In genomic region chr2:18501156-18501555, GRCh38 we compare ENCODE assay signal across 21 cellular contexts. TPM values are rescaled to one million over a fixed set of nuclear protein-coding genes. Genes with fewer than 3 reads are reported as not detected.
A peak's percentile ranks its signal among the peaks of the same experiment; 100 is the strongest.
DNase-seq lines count a peak whose midpoint lies in the region; ATAC-seq, FAIRE-seq and TF ChIP-seq lines count a peak whose summit lies in the region.
"Had no signal": no experiment of that assay in that cellular context is flagged by ENCODE, and none has a peak within 500 bp of the region (broad histone marks: within the 10 kb centered on the region; RNA-seq: fewer than 3 reads in every experiment).

No MANE protein-coding gene starts in this region.

- H3K9me2 ChIP-seq in GM23338 (ENCODE audit: insufficient read depth), result no peaks in the 10 kb centered on the region

- no peak for TF ChIP-seq POLR2A in H54 (IDR thresholded peaks at IDR 0.05; ENCODE audit: low read depth, low read length)

- POLR2A ChIA-PET in activated CD8-positive, alpha-beta T cell treated with anti-CD3 and anti-CD28 coated beads for 36 hours (lab: Charles Lee), result no interaction called here

- peaks cover 2% of the 10 kb centered on the region; the same call in 1 of the 3 replicates for H3K4me1 Mint-ChIP-seq in GM23338
- no peaks in the 10 kb centered on the region for H3K4me1 Mint-ChIP-seq in activated CD8-positive, alpha-beta T cell treated with anti-CD3 and anti-CD28 coated beads for 36 hours (ENCODE audit: low read depth)
- H3K4me1 Mint-ChIP-seq: CD4-positive, alpha-beta memory T cell had no signal

- no peak for TF ChIP-seq CTCF in GM23338 (conservative IDR thresholded peaks at IDR 0.05; ENCODE audit: low read depth in 2 of 2)
- no peak for TF ChIP-seq CTCF in astrocyte of the cerebellum (IDR thresholded peaks at IDR 0.05; ENCODE audit: low read depth, low read length, missing control alignments)
- TF ChIP-seq CTCF in activated CD8-positive, alpha-beta T cell treated with anti-CD3 and anti-CD28 coated beads for 36 hours (IDR thresholded peaks at IDR 0.05), result no peak
- no peak for TF ChIP-seq CTCF in GM20000 (IDR thresholded peaks at IDR 0.05; ENCODE audit: extremely low read depth, missing control alignments)

- no peaks in the 10 kb centered on the region for H3K9me3 Mint-ChIP-seq in GM23338
- H3K9me3 Mint-ChIP-seq in activated CD8-positive, alpha-beta T cell treated with anti-CD3 and anti-CD28 coated beads for 36 hours, result no peaks in the 10 kb centered on the region
- H3K9me3 Mint-ChIP-seq: CD4-positive, alpha-beta memory T cell; HFFc6 had no signal

- H4K20me1 ChIP-seq in GM23338 (replicated peaks; ENCODE audit: insufficient read depth), result no peaks in the 10 kb centered on the region

- no peak for FAIRE-seq in H54 (lab: Jason Lieb, UNC)
- FAIRE-seq: A549, GM12891, GM18507 had no signal

- ATAC-seq in GM23338, result no peak
- ATAC-seq in activated CD8-positive, alpha-beta T cell treated with anti-CD3 and anti-CD28 coated beads for 36 hours, result no peak
- ATAC-seq: A549 had no signal

- no peaks in the 10 kb centered on the region for H3F3A ChIP-seq in GM23338 (replicated peaks; ENCODE audit: low read depth)

- H3K27me3 ChIP-seq in GM23338 (ENCODE audit: insufficient read depth), result no peaks in the 10 kb centered on the region

- H3K27ac Mint-ChIP-seq in GM23338, result 0 out of 2 replicates have a peak overlapping the region, but pooled peaks have one; percentile 3
- H3K27ac Mint-ChIP-seq in activated CD8-positive, alpha-beta T cell treated with anti-CD3 and anti-CD28 coated beads for 36 hours, result no peak overlapping the region
- H3K27ac Mint-ChIP-seq: CD4-positive, alpha-beta memory T cell; HFFc6 had no signal

- DNase-seq in GM23338 (ENCODE audit: low spot score) (no peak), astrocyte of the cerebellum (ENCODE audit: low read depth) (peak; percentile 48), fibroblast of gingiva (ENCODE audit: low read depth) (peak; percentile 67), GM20000 (ENCODE audit: low spot score) (no peak), H54 (ENCODE audit: insufficient read length, low spot score) (no peak)
- no peak for DNase-seq in activated CD8-positive, alpha-beta T cell treated with anti-CD3 and anti-CD28 coated beads for 36 hours
- DNase-seq in stimulated activated CD4-positive, alpha-beta T cell treated with anti-CD3 and anti-CD28 coated beads, Interleukin-2, amount 100 ng/mL, for 48 hours, result no peak
- DNase-seq: 8988T; ACHN; BE2C; C1 segment of cervical spinal cord; Calu3; CD4-positive, alpha-beta memory T cell; COR-L47; DMS53; DMS79 treated with DMSO at 0.1 percent for 48 hours; HFFc6 had no signal

- no peak overlapping the region for H3K4me3 Mint-ChIP-seq in GM23338
- H3K4me3 Mint-ChIP-seq in activated CD8-positive, alpha-beta T cell treated with anti-CD3 and anti-CD28 coated beads for 36 hours, result no peak overlapping the region
- H3K4me3 Mint-ChIP-seq: CD4-positive, alpha-beta memory T cell; HFFc6 had no signal

- CTCF ChIA-PET in activated CD8-positive, alpha-beta T cell treated with anti-CD3 and anti-CD28 coated beads for 36 hours (lab: Charles Lee), result no interaction called here

- no peaks in the 10 kb centered on the region for H3K36me3 Mint-ChIP-seq in GM23338 (ENCODE audit: low read depth)
- H3K36me3 Mint-ChIP-seq in activated CD8-positive, alpha-beta T cell treated with anti-CD3 and anti-CD28 coated beads for 36 hours (ENCODE audit: low read depth), result no peaks in the 10 kb centered on the region
- H3K36me3 Mint-ChIP-seq: CD4-positive, alpha-beta memory T cell had no signal

- in situ Hi-C loops in astrocyte of the cerebellum (cut with HindIII; ENCODE audit: low sequenced_read_pairs), result loop anchor here (25.0 kb wide), 1 partner anchor 236 kb away; no protein-coding TSS in a partner anchor

- no peaks in the 10 kb centered on the region for H3K4me1 ChIP-seq in GM23338 (ENCODE audit: insufficient read depth)
- H3K4me1 ChIP-seq: A549, BE2C, HAP-1 had no signal

- no peak overlapping the region for H2AFZ ChIP-seq in GM23338

- H3K27me3 Mint-ChIP-seq in GM23338 (ENCODE audit: insufficient read depth, low read depth, poor library complexity), result no peaks in the 10 kb centered on the region
- H3K27me3 Mint-ChIP-seq in activated CD8-positive, alpha-beta T cell treated with anti-CD3 and anti-CD28 coated beads for 36 hours, result peaks cover 12% of the 10 kb centered on the region

- H3K27ac ChIP-seq in GM23338 (ENCODE audit: low read depth), result no peak overlapping the region
- H3K27ac ChIP-seq: A549 had no signal

- H3K4me2 ChIP-seq in GM23338, result no peak overlapping the region
- H3K4me2 ChIP-seq: A549 had no signal

- no peaks in the 10 kb centered on the region for H3K79me2 ChIP-seq in GM23338 (replicated peaks; ENCODE audit: insufficient read depth)

- intact Hi-C loops in activated CD8-positive, alpha-beta T cell treated with anti-CD3 and anti-CD28 coated beads for 36 hours (cut with micrococcal nuclease), result no loop called here

- H3K4me3 ChIP-seq in GM23338 (no peak overlapping the region), astrocyte of the cerebellum (ENCODE audit: low read depth, low read length) (no peak overlapping the region)
- H3K4me3 ChIP-seq: A549, HAP-1 had no signal

- no peaks in the 10 kb centered on the region for H3K36me3 ChIP-seq in GM23338 (ENCODE audit: insufficient read depth)
- H3K36me3 ChIP-seq: BE2C, HAP-1 had no signal

TF ChIP-seq in GM23338, 12 proteins besides CTCF, POLR2A, EP300 and RAD21 (continues in another document):
- no peak for TF ChIP-seq EZH2 (IDR thresholded peaks at IDR 0.05; ENCODE audit: low read depth, unreplicated experiment)
- no peak for TF ChIP-seq ZNF114 (CRISPR knock-in tag; IDR thresholded peaks at IDR 0.05)
- no peak for TF ChIP-seq STAT1 (IDR thresholded peaks at IDR 0.05; ENCODE audit: unreplicated experiment)
- TF ChIP-seq, protein P1, sequence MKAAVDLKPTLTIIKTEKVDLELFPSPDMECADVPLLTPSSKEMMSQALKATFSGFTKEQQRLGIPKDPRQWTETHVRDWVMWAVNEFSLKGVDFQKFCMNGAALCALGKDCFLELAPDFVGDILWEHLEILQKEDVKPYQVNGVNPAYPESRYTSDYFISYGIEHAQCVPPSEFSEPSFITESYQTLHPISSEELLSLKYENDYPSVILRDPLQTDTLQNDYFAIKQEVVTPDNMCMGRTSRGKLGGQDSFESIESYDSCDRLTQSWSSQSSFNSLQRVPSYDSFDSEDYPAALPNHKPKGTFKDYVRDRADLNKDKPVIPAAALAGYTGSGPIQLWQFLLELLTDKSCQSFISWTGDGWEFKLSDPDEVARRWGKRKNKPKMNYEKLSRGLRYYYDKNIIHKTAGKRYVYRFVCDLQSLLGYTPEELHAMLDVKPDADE (IDR thresholded peaks at IDR 0.05), result no peak
- TF ChIP-seq POLR2AphosphoS5 (IDR thresholded peaks at IDR 0.05; ENCODE audit: low read depth), result no peak
- no peak for TF ChIP-seq NANOG (IDR thresholded peaks at IDR 0.05; ENCODE audit: borderline replicate concordance)
- no peak for TF ChIP-seq ZNF331 (CRISPR knock-in tag; IDR thresholded peaks at IDR 0.05; ENCODE audit: low read depth)
- TF ChIP-seq EZH2phosphoT487 (IDR thresholded peaks at IDR 0.05; ENCODE audit: unreplicated experiment), result no peak
- no peak for TF ChIP-seq REST (IDR thresholded peaks at IDR 0.05; ENCODE audit: unreplicated experiment)

RNA-seq across cellular contexts. Expression of gene RDH14, which starts 59.3 kb away (rescaled TPM):
- total RNA-seq in GM23338 (2014; rRNA removed; shearing (Covaris generic)), result 38.0 and 38.1 TPM in 2 replicates
- polyA plus RNA-seq in GM23338 (2016; fragmentation: Nextera tagmentation; extraction: Ambion mirVana), result 40.6 and 41.7 TPM in 2 replicates
- total RNA-seq in activated CD8-positive, alpha-beta T cell treated with anti-CD3 and anti-CD28 coated beads for 36 hours, result 10 to 100 TPM; 18.8 to 19.4 TPM

Comparison
In these comparisons a context has a peak if more than half of its experiments do, and no peak if none do; other contexts are left out.
1. DNase-seq: peak in astrocyte of the cerebellum (single experiment) and fibroblast of gingiva (single experiment); none in GM23338 (single experiment), activated CD8-positive, alpha-beta T cell treated with anti-CD3 and anti-CD28 coated beads for 36 hours (single experiment), GM20000 (single experiment), H54 (single experiment) and stimulated activated CD4-positive, alpha-beta T cell treated with anti-CD3 and anti-CD28 coated beads, Interleukin-2, amount 100 ng/mL, for 48 hours (0 of 2).